In genomic region chrX:12825801-12826200, GRCh38 we compare ENCODE assay signal across 21 cellular contexts. TPM values are rescaled to one million over a fixed set of nuclear protein-coding genes. Genes with fewer than 3 reads are reported as not detected.
A peak's percentile ranks its signal among the peaks of the same experiment; 100 is the strongest.
DNase-seq lines count a peak whose midpoint lies in the region; ATAC-seq and TF ChIP-seq lines count a peak whose summit lies in the region.
"Had no signal": no experiment of that assay in that cellular context is flagged by ENCODE, and none has a peak within 500 bp of the region (broad histone marks: within the 10 kb centered on the region; RNA-seq: fewer than 3 reads in every experiment).

No MANE protein-coding gene starts in this region.

- no peak overlapping the region for H3K4me3 ChIP-seq in astrocyte of the cerebellum (ENCODE audit: low read depth, low read length)
- H3K4me3 ChIP-seq in CD8-positive, alpha-beta memory T cell (ENCODE audit: low read length) = no peak overlapping the region
- H3K4me3 ChIP-seq: gastrocnemius medialis, MG63 had no signal

- H3K27me3 ChIP-seq in CD8-positive, alpha-beta memory T cell (ENCODE audit: insufficient read depth, low read length, poor library complexity, severe bottlenecking) = no peaks in the 10 kb centered on the region
- H3K27me3 ChIP-seq: gastrocnemius medialis, MG63 had no signal

- POLR2A ChIA-PET in CD8-positive, alpha-beta memory T cell (lab: Charles Lee) = no interaction called here

- no peak overlapping the region for H3K27ac ChIP-seq in CD8-positive, alpha-beta memory T cell (ENCODE audit: low read depth, low read length)
- H3K27ac ChIP-seq: gastrocnemius medialis, HL-60 had no signal

- CTCF ChIA-PET in CD8-positive, alpha-beta memory T cell (lab: Charles Lee) = no interaction called here

- peaks cover 6% of the 10 kb centered on the region for H3K36me3 ChIP-seq in CD8-positive, alpha-beta memory T cell (ENCODE audit: insufficient read depth, low read length)
- H3K36me3 ChIP-seq: gastrocnemius medialis had no signal

- H3K27me3 Mint-ChIP-seq in CD8-positive, alpha-beta memory T cell = peaks cover 0 to 5% of the 10 kb centered on the region in 2 donors
- H3K27me3 Mint-ChIP-seq: activated naive CD8-positive, alpha-beta T cell treated with anti-CD3 and anti-CD28 coated beads for 36 hours had no signal

- no peak for ATAC-seq in HG03045 (IDR thresholded peaks at IDR 0.05; ENCODE audit: unreplicated experiment)
- ATAC-seq: gastrocnemius medialis, sciatic nerve had no signal

- TF ChIP-seq CTCF in astrocyte of the cerebellum (IDR thresholded peaks at IDR 0.05; ENCODE audit: low read depth, low read length, missing control alignments) = no peak

- H3K9me3 Mint-ChIP-seq in CD8-positive, alpha-beta memory T cell = no peaks in the 10 kb centered on the region
- H3K9me3 Mint-ChIP-seq: activated naive CD8-positive, alpha-beta T cell treated with anti-CD3 and anti-CD28 coated beads for 36 hours; activated T-cell treated with anti-CD3 and anti-CD28 coated beads, Interleukin-2, amount 50 U/mL, for 24 hours had no signal

- in situ Hi-C loops in ACHN (cut with HindIII; ENCODE audit: low pct_ligation_motif_present, low pct_unique_long_range_greater_than_20kb, low sequenced_read_pairs) (no loop called here), astrocyte of the cerebellum (cut with HindIII; ENCODE audit: low sequenced_read_pairs) (no loop called here)

- no peak overlapping the region for H3K27ac Mint-ChIP-seq in CD8-positive, alpha-beta memory T cell
- H3K27ac Mint-ChIP-seq: activated T-cell treated with anti-CD3 and anti-CD28 coated beads, Interleukin-2, amount 50 U/mL, for 24 hours; CD14-positive monocyte had no signal

- H3K9me3 ChIP-seq in CD8-positive, alpha-beta memory T cell (ENCODE audit: low read length) = no peaks in the 10 kb centered on the region
- H3K9me3 ChIP-seq: gastrocnemius medialis, MG63 had no signal

- peaks cover 0 to 37% (median 8%) of the 10 kb centered on the region in 3 donors for H3K36me3 Mint-ChIP-seq in CD8-positive, alpha-beta memory T cell

- no peaks in the 10 kb centered on the region for H3K4me1 ChIP-seq in CD8-positive, alpha-beta memory T cell (ENCODE audit: insufficient read depth, low read length)
- H3K4me1 ChIP-seq: gastrocnemius medialis had no signal

- H3K4me3 Mint-ChIP-seq in CD8-positive, alpha-beta memory T cell = no peak overlapping the region
- H3K4me3 Mint-ChIP-seq: activated naive CD8-positive, alpha-beta T cell treated with anti-CD3 and anti-CD28 coated beads for 36 hours; activated T-cell treated with anti-CD3 and anti-CD28 coated beads, Interleukin-2, amount 50 U/mL, for 24 hours; CD14-positive monocyte had no signal

- no peaks in the 10 kb centered on the region for H3K4me1 Mint-ChIP-seq in CD8-positive, alpha-beta memory T cell
- H3K4me1 Mint-ChIP-seq: activated naive CD8-positive, alpha-beta T cell treated with anti-CD3 and anti-CD28 coated beads for 36 hours had no signal

- peak; percentile 2 for DNase-seq in ACHN
- peak; percentile 14 for DNase-seq in HPDE6-E6E7 (ENCODE audit: extremely low spot score)
- peak; percentile 12 for DNase-seq in astrocyte of the cerebellum (ENCODE audit: low read depth)
- peak; percentile 83 for DNase-seq in islet precursor cell
- no peak for DNase-seq in NAMALWA (ENCODE audit: low spot score)
- DNase-seq in amniotic stem cell (lab: John Stamatoyannopoulos, UW) = no peak
- DNase-seq in CD8-positive, alpha-beta memory T cell = no peak
- DNase-seq: activated CD4-positive, alpha-beta T cell treated with anti-CD3 and anti-CD28 coated beads, Interleukin-2, amount 50 U/mL, for 48 hours; activated naive CD8-positive, alpha-beta T cell treated with anti-CD3 and anti-CD28 coated beads for 36 hours; activated T-cell treated with anti-CD3 and anti-CD28 coated beads, Interleukin-2, amount 50 U/mL, for 24 hours; caudate nucleus; gastrocnemius medialis; MG63; midbrain; NCI-H187; NCI-H446; stimulated activated CD8-positive, alpha-beta memory T cell treated with anti-CD3 and anti-CD28 coated beads, Interleukin-4, amount 100 ng/mL, for 48 hours had no signal

RNA-seq across cellular contexts. Expression of gene PRPS2, which starts 34.6 kb away (rescaled TPM):
- total RNA-seq in CD8-positive, alpha-beta memory T cell = 10 to 100 TPM; 80.4 to 81.8 TPM
- polyA plus RNA-seq in CD8-positive, alpha-beta memory T cell = 28.8 TPM

RNA-seq across cellular contexts. Expression of gene TLR7, which starts 41.1 kb away (rescaled TPM):
- total RNA-seq in CD8-positive, alpha-beta memory T cell = not detected
- polyA plus RNA-seq in CD8-positive, alpha-beta memory T cell = not detected

Comparison
In these comparisons a context has a peak if more than half of its experiments do, and no peak if none do; other contexts are left out.
1. DNase-seq: peak in ACHN (single experiment), HPDE6-E6E7 (single experiment), astrocyte of the cerebellum (single experiment) and islet precursor cell (single experiment); none in NAMALWA (single experiment), amniotic stem cell (single experiment) and CD8-positive, alpha-beta memory T cell (0 of 5).